Comparison of ENCODE assay signal across 17 cellular contexts in the genomic region with DNA sequence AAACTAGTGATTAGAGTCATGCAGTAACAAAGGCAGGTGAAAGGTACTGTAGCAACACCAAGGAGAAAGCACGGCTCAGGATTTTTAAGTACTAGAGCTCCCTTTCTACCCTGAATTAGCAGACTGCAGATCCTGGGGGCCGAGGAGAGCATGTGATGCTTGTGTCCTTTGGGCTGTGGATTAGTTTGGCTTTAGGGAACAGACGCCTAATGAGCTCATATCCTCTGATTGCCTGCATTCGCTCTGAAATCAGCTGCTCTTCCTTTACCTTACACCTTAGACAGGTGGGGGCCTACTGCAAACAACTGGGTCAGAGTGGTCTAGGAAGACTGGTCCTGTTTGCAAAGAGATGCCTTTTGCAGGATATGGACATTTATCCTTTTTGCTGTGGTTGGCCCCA.
"Had no signal": no experiment of that assay in that cellular context is flagged by ENCODE, and none has a peak within 500 bp of the region (broad histone marks: within the 10 kb centered on the region; RNA-seq: fewer than 3 reads in every experiment).

No MANE protein-coding gene starts in this region.

- ATAC-seq: activated CD4-positive, alpha-beta T cell treated with anti-CD3 and anti-CD28 coated beads for 36 hours; left colon; mucosa of descending colon; pancreas; T-cell had no signal

- H3K27ac ChIP-seq: esophagus muscularis mucosa, pancreas, testis had no signal

- H3K4me3 ChIP-seq: esophagus muscularis mucosa, lung, mucosa of descending colon, pancreas, testis had no signal

- H3K9me3 Mint-ChIP-seq: activated CD4-positive, alpha-beta memory T cell treated with anti-CD3 and anti-CD28 coated beads, Interleukin-2, amount 10 ng/mL, durations not matched to agents 7 days and 5 days; central memory CD8-positive, alpha-beta T cell; neural crest cell; stimulated activated naive CD8-positive, alpha-beta T cell treated with anti-CD3 and anti-CD28 coated beads, Interleukin-15, Interleukin-2, amounts not matched to agents 100 ng/mL and 50 ng/mL, for 24 hours; T-cell had no signal

- H3K36me3 ChIP-seq: pancreas had no signal

- H3K9me3 ChIP-seq: esophagus muscularis mucosa, mucosa of descending colon, pancreas, testis had no signal

- H3K27me3 Mint-ChIP-seq: activated CD4-positive, alpha-beta memory T cell treated with anti-CD3 and anti-CD28 coated beads, Interleukin-2, amount 10 ng/mL, durations not matched to agents 7 days and 5 days; activated CD4-positive, alpha-beta T cell treated with anti-CD3 and anti-CD28 coated beads for 36 hours; central memory CD8-positive, alpha-beta T cell; stimulated activated naive CD8-positive, alpha-beta T cell treated with anti-CD3 and anti-CD28 coated beads, Interleukin-15, Interleukin-2, amounts not matched to agents 100 ng/mL and 50 ng/mL, for 24 hours; T-cell had no signal

- H3K27ac Mint-ChIP-seq: activated CD4-positive, alpha-beta memory T cell treated with anti-CD3 and anti-CD28 coated beads, Interleukin-2, amount 10 ng/mL, durations not matched to agents 7 days and 5 days; activated CD4-positive, alpha-beta T cell treated with anti-CD3 and anti-CD28 coated beads for 36 hours; stimulated activated naive CD8-positive, alpha-beta T cell treated with anti-CD3 and anti-CD28 coated beads, Interleukin-15, Interleukin-2, amounts not matched to agents 100 ng/mL and 50 ng/mL, for 24 hours had no signal

- DNase-seq: activated CD4-positive, alpha-beta memory T cell treated with anti-CD3 and anti-CD28 coated beads, Interleukin-2, amount 10 ng/mL, durations not matched to agents 7 days and 5 days; activated CD4-positive, alpha-beta T cell treated with anti-CD3 and anti-CD28 coated beads for 36 hours; activated T-cell treated with anti-CD3 and anti-CD28 coated beads, Interleukin-2, amount 50 U/mL, for 48 hours; left colon; mucosa of descending colon; pancreas; retina; stimulated activated CD4-positive, alpha-beta T cell treated with anti-CD3 and anti-CD28 coated beads, Interleukin-4, amount 100 ng/mL, for 1 hour; stimulated activated CD8-positive, alpha-beta memory T cell treated with anti-CD3 and anti-CD28 coated beads, Interleukin-4, amount 100 ng/mL, for 48 hours; T-cell; T1000; testis had no signal

- FAIRE-seq: pancreas had no signal

- H3K27me3 ChIP-seq: esophagus muscularis mucosa, pancreas, testis had no signal
